ENCODE assay signal across 8 cellular contexts in genomic region chr11:336666-337002, GRCh38. TPM values are rescaled to one million over a fixed set of nuclear protein-coding genes. Genes with fewer than 3 reads are reported as not detected.
DNase-seq lines count a peak whose midpoint lies in the region; ATAC-seq and TF ChIP-seq lines count a peak whose summit lies in the region.
"Had no signal": no experiment of that assay in that cellular context is flagged by ENCODE, and none has a peak within 500 bp of the region (broad histone marks: within the 10 kb centered on the region; RNA-seq: fewer than 3 reads in every experiment).

No MANE protein-coding gene starts in this region.

- H3K36me3 ChIP-seq in cardiac muscle cell: no peaks in the 10 kb centered on the region
- no peaks in the 10 kb centered on the region for H3K36me3 ChIP-seq in upper lobe of right lung

- peaks cover 1% of the 10 kb centered on the region for H3K27me3 Mint-ChIP-seq in mesothelial cell of epicardium (ENCODE audit: low read depth)

- H3K27me3 ChIP-seq in cardiac muscle cell (no peaks in the 10 kb centered on the region), upper lobe of right lung (no peaks in the 10 kb centered on the region)

- no peaks in the 10 kb centered on the region for H3K9me3 Mint-ChIP-seq in mesothelial cell of epicardium

- intact Hi-C loops in left ventricle myocardium superior (cut with micrococcal nuclease): no loop called here
- intact Hi-C loops in upper lobe of right lung (cut with DNase I): no loop called here

- DNase-seq in cardiac muscle cell (ENCODE audit: low read depth in 1 of 2, low spot score in 1 of 2): no peak
- DNase-seq in left ventricle myocardium superior: no peak
- no peak for DNase-seq in mesothelial cell of epicardium (ENCODE audit: low spot score in 2 of 2, unreplicated experiment in 2 of 2)
- no peak for DNase-seq in upper lobe of right lung
- DNase-seq in HK-2 (ENCODE audit: unreplicated experiment): no peak
- no peak for DNase-seq in globus pallidus (ENCODE audit: low spot score)

- no peaks in the 10 kb centered on the region for H3K36me3 Mint-ChIP-seq in mesothelial cell of epicardium

- no peak for TF ChIP-seq CTCF in cardiac muscle cell (IDR thresholded peaks at IDR 0.05; ENCODE audit: low read depth, low read length)
- TF ChIP-seq CTCF in mesothelial cell of epicardium (IDR thresholded peaks at IDR 0.05; ENCODE audit: unreplicated experiment): no peak
- TF ChIP-seq CTCF in upper lobe of right lung (IDR thresholded peaks at IDR 0.05): no peak

- ATAC-seq in left ventricle myocardium superior (no peak), upper lobe of right lung (no peak)

- H3K4me1 ChIP-seq in cardiac muscle cell (ENCODE audit: low read depth) (peaks cover 21% of the 10 kb centered on the region), upper lobe of right lung (peaks cover 16% of the 10 kb centered on the region)

- H3K4me3 ChIP-seq in cardiac muscle cell: no peak overlapping the region
- no peak overlapping the region for H3K4me3 ChIP-seq in upper lobe of right lung

- H3K27ac Mint-ChIP-seq in mesothelial cell of epicardium: peak overlapping the region; percentile 90

- peaks cover 30% of the 10 kb centered on the region for H3K4me1 Mint-ChIP-seq in mesothelial cell of epicardium

- H3K9me3 ChIP-seq in cardiac muscle cell (ENCODE audit: low read depth): no peaks in the 10 kb centered on the region
- H3K9me3 ChIP-seq in upper lobe of right lung: no peaks in the 10 kb centered on the region

- no peak overlapping the region for H3K4me3 Mint-ChIP-seq in mesothelial cell of epicardium

- H3K27ac ChIP-seq in cardiac muscle cell (peak overlapping the region; percentile 77), upper lobe of right lung (peak overlapping the region; percentile 73)

RNA-seq across cellular contexts. Expression of gene IFITM3, which starts 16.0 kb away (rescaled TPM):
- total RNA-seq in cardiac muscle cell (108 and 137 TPM in 2 replicates), left ventricle myocardium superior (259 TPM), mesothelial cell of epicardium (540 to 561 TPM (median 547 TPM) in 3 replicates), upper lobe of right lung (692 TPM)
- 498 and 585 TPM in 2 replicates for polyA plus RNA-seq in cardiac muscle cell

RNA-seq across cellular contexts. Expression of gene IFITM1, which starts 22.8 kb away (rescaled TPM):
- total RNA-seq in cardiac muscle cell (47.2 and 68.9 TPM in 2 replicates), left ventricle myocardium superior (101 TPM), mesothelial cell of epicardium (120 to 128 TPM (median 122 TPM) in 3 replicates), upper lobe of right lung (128 TPM)
- 74.3 and 154 TPM in 2 replicates for polyA plus RNA-seq in cardiac muscle cell

RNA-seq across cellular contexts. Expression of gene IFITM2, which starts 29.0 kb away (rescaled TPM):
- total RNA-seq in cardiac muscle cell (71.6 and 84.8 TPM in 2 replicates), left ventricle myocardium superior (200 TPM), mesothelial cell of epicardium (208 to 224 TPM (median 210 TPM) in 3 replicates), upper lobe of right lung (521 TPM)
- polyA plus RNA-seq in cardiac muscle cell: 267 and 368 TPM in 2 replicates

RNA-seq across cellular contexts. Expression of gene B4GALNT4, which starts 32.7 kb away (rescaled TPM):
- total RNA-seq in cardiac muscle cell (77.4 and 94.4 TPM in 2 replicates), left ventricle myocardium superior (0.50 TPM), mesothelial cell of epicardium (294 to 314 TPM (median 300 TPM) in 3 replicates), upper lobe of right lung (1.9 TPM)
- polyA plus RNA-seq in cardiac muscle cell: 35.8 and 44.1 TPM in 2 replicates

RNA-seq across cellular contexts. Expression of gene IFITM5, which starts 37.3 kb away (rescaled TPM):
- total RNA-seq in cardiac muscle cell: not detected in 2 replicates
- polyA plus RNA-seq in cardiac muscle cell: 0.41 TPM in 1 of 2 replicates, not detected in the other
- total RNA-seq in left ventricle myocardium superior: not detected
- not detected in 3 replicates for total RNA-seq in mesothelial cell of epicardium
- not detected for total RNA-seq in upper lobe of right lung
- total RNA-seq: kidney epithelial cell, subcutaneous adipose tissue had no signal
